In genomic region chr1:30688920-30689794, GRCh38 we compare ENCODE assay signal across 31 cellular contexts. TPM values are rescaled to one million over a fixed set of nuclear protein-coding genes. Genes with fewer than 3 reads are reported as not detected.
DNase-seq lines count a peak whose midpoint lies in the region; ATAC-seq and TF ChIP-seq lines count a peak whose summit lies in the region.
"Had no signal": no experiment of that assay in that cellular context is flagged by ENCODE, and none has a peak within 500 bp of the region (broad histone marks: within the 10 kb centered on the region; RNA-seq: fewer than 3 reads in every experiment).

No MANE protein-coding gene starts in this region.

- H3K36me3 ChIP-seq in RWPE2 (ENCODE audit: low read depth) (no peaks in the 10 kb centered on the region), vagina (no peaks in the 10 kb centered on the region)
- H3K36me3 ChIP-seq: breast epithelium, right lobe of liver, stomach had no signal

- peaks cover 38% of the 10 kb centered on the region for H3K27me3 Mint-ChIP-seq in nephron progenitor cell (ENCODE audit: low read depth, poor library complexity)
- peaks cover 58 to 74% of the 10 kb centered on the region in 2 donors for H3K27me3 Mint-ChIP-seq in effector memory CD8-positive, alpha-beta T cell

- no peak for ATAC-seq in RWPE2 (ENCODE audit: low read depth)
- no peak for ATAC-seq in effector memory CD8-positive, alpha-beta T cell (replicated peaks)
- ATAC-seq: activated CD8-positive, alpha-beta T cell treated with anti-CD3 and anti-CD28 coated beads for 36 hours; activated T-helper 17 cell treated with anti-CD3 and anti-CD28 coated beads, Interleukin-2, amount 50 U/mL, for 72 hours; HCT116; left lobe of liver; right lobe of liver had no signal

- H3K9me3 ChIP-seq in RWPE2 (ENCODE audit: severe bottlenecking) (no peaks in the 10 kb centered on the region), vagina (no peaks in the 10 kb centered on the region)
- H3K9me3 ChIP-seq: breast epithelium, right lobe of liver, stomach had no signal

- no peaks in the 10 kb centered on the region for H3K9me3 Mint-ChIP-seq in nephron progenitor cell
- H3K9me3 Mint-ChIP-seq in effector memory CD8-positive, alpha-beta T cell: no peaks in the 10 kb centered on the region
- H3K9me3 Mint-ChIP-seq: activated CD8-positive, alpha-beta T cell treated with anti-CD3 and anti-CD28 coated beads for 36 hours; activated T-helper 17 cell treated with anti-CD3 and anti-CD28 coated beads, Interleukin-2, amount 50 U/mL, for 72 hours; T-helper 2 cell treated with Interferon-gamma antibody and Interleukin-4, amounts not matched to agents 5 μg/mL and 100 μg/mL, for 36 hours had no signal

- no peak overlapping the region for H3K27ac ChIP-seq in RWPE2 (ENCODE audit: poor library complexity, severe bottlenecking)
- peak overlapping the region; percentile 97 for H3K27ac ChIP-seq in vagina
- H3K27ac ChIP-seq: 22Rv1, breast epithelium, right lobe of liver, stomach had no signal

- H3K36me3 Mint-ChIP-seq in nephron progenitor cell (ENCODE audit: low read depth): no peaks in the 10 kb centered on the region
- H3K36me3 Mint-ChIP-seq in effector memory CD8-positive, alpha-beta T cell (ENCODE audit: insufficient read depth): no peaks in the 10 kb centered on the region
- H3K36me3 Mint-ChIP-seq: activated naive CD8-positive, alpha-beta T cell had no signal

- DNase-seq in NCI-H1092 treated with DMSO at 0.1 percent for 48 hours (lab: John Stamatoyannopoulos, UW): peak; percentile 40
- DNase-seq in NCI-H1092 (lab: John Stamatoyannopoulos, UW): no peak
- peak; percentile 19 for DNase-seq in RWPE2 (ENCODE audit: low spot score)
- DNase-seq in nephron progenitor cell: no peak
- no peak for DNase-seq in vagina (ENCODE audit: extremely low spot score in 2 of 2)
- DNase-seq in effector memory CD8-positive, alpha-beta T cell: no peak
- DNase-seq in activated CD4-positive, alpha-beta T cell treated with anti-CD3 and anti-CD28 coated beads for 48 hours: no peak
- no peak for DNase-seq in activated gamma-delta T cell treated with Interleukin-2 at 50 U/mL for 16 hours
- DNase-seq: activated CD8-positive, alpha-beta memory T cell treated with anti-CD3 and anti-CD28 coated beads, Interleukin-2, amount 50 U/mL, for 48 hours; activated CD8-positive, alpha-beta T cell treated with anti-CD3 and anti-CD28 coated beads for 36 hours; anterior cingulate cortex; DMS79; effector CD4-positive, alpha-beta T cell; IMR-90; NCI-H1694 treated with DMSO at 0.1 percent for 48 hours; NCI-H2227 treated with DMSO at 0.1 percent for 48 hours; NCI-H526; right lobe of liver; SHP77; stimulated activated CD8-positive, alpha-beta memory T cell treated with anti-CD3 and anti-CD28 coated beads, Interleukin-4, amount 100 ng/mL, for 48 hours; stomach had no signal

- TF ChIP-seq CTCF in RWPE2 (IDR thresholded peaks at IDR 0.05; ENCODE audit: poor library complexity, severe bottlenecking): no peak
- TF ChIP-seq CTCF in nephron progenitor cell (IDR thresholded peaks at IDR 0.05): no peak
- no peak for TF ChIP-seq CTCF in vagina (IDR thresholded peaks at IDR 0.05)

- peak overlapping the region; percentile 64 for H3K27ac Mint-ChIP-seq in nephron progenitor cell
- H3K27ac Mint-ChIP-seq in effector memory CD8-positive, alpha-beta T cell: no peak overlapping the region
- H3K27ac Mint-ChIP-seq: activated CD8-positive, alpha-beta T cell treated with anti-CD3 and anti-CD28 coated beads for 36 hours; activated naive CD8-positive, alpha-beta T cell; activated T-helper 17 cell treated with anti-CD3 and anti-CD28 coated beads, Interleukin-2, amount 50 U/mL, for 72 hours; progenitor cell of endocrine pancreas; T-helper 2 cell treated with Interferon-gamma antibody and Interleukin-4, amounts not matched to agents 5 μg/mL and 100 μg/mL, for 36 hours had no signal

- H3K4me1 ChIP-seq in RWPE2 (ENCODE audit: insufficient read depth, poor library complexity, severe bottlenecking): no peaks in the 10 kb centered on the region
- H3K4me1 ChIP-seq in vagina: peaks cover 62% of the 10 kb centered on the region
- H3K4me1 ChIP-seq: right lobe of liver had no signal

- no peak for TF ChIP-seq POLR2A in vagina (IDR thresholded peaks at IDR 0.05)

- intact Hi-C loops in vagina (cut with DNase I): no loop called here

- peaks cover 91% of the 10 kb centered on the region for H3K4me1 Mint-ChIP-seq in nephron progenitor cell
- peaks cover 15 to 20% of the 10 kb centered on the region in 2 donors for H3K4me1 Mint-ChIP-seq in effector memory CD8-positive, alpha-beta T cell (ENCODE audit: low read depth in 2 of 2)

- no peak overlapping the region for H3K4me3 Mint-ChIP-seq in nephron progenitor cell
- H3K4me3 Mint-ChIP-seq in effector memory CD8-positive, alpha-beta T cell: no peak overlapping the region
- H3K4me3 Mint-ChIP-seq: activated CD8-positive, alpha-beta T cell treated with anti-CD3 and anti-CD28 coated beads for 36 hours; activated naive CD8-positive, alpha-beta T cell; activated T-helper 17 cell treated with anti-CD3 and anti-CD28 coated beads, Interleukin-2, amount 50 U/mL, for 72 hours; T-helper 2 cell treated with Interferon-gamma antibody and Interleukin-4, amounts not matched to agents 5 μg/mL and 100 μg/mL, for 36 hours had no signal

- H3K27me3 ChIP-seq in RWPE2 (ENCODE audit: insufficient read depth, poor library complexity, severe bottlenecking) (peaks cover 6% of the 10 kb centered on the region), vagina (no peaks in the 10 kb centered on the region)
- H3K27me3 ChIP-seq: right lobe of liver had no signal

- H3K4me3 ChIP-seq in RWPE2 (ENCODE audit: severe bottlenecking) (no peak overlapping the region), vagina (no peak overlapping the region)
- H3K4me3 ChIP-seq: breast epithelium, right lobe of liver, stomach had no signal

RNA-seq across cellular contexts. Expression of gene MATN1, which starts 34.2 kb away (rescaled TPM):
- 0.49 TPM for total RNA-seq in vagina
- total RNA-seq: breast epithelium, epithelial cell of proximal tubule, glomerular endothelial cell, IMR-90, left lobe of liver, right lobe of liver had no signal

Comparison
In these comparisons a context has a peak if more than half of its experiments do, and no peak if none do; other contexts are left out.
1. DNase-seq: peak in NCI-H1092 treated with DMSO at 0.1 percent for 48 hours (single experiment) and RWPE2 (single experiment); none in NCI-H1092 (single experiment), nephron progenitor cell (single experiment), vagina (0 of 2), effector memory CD8-positive, alpha-beta T cell (0 of 3), activated CD4-positive, alpha-beta T cell treated with anti-CD3 and anti-CD28 coated beads for 48 hours (single experiment) and activated gamma-delta T cell treated with Interleukin-2 at 50 U/mL for 16 hours (single experiment).